ENCODE assay signal across 3 cellular contexts in genomic region chr11:131424257-131424876, GRCh38. TPM values are rescaled to one million over a fixed set of nuclear protein-coding genes. Genes with fewer than 3 reads are reported as not detected.
"Had no signal": no experiment of that assay in that cellular context is flagged by ENCODE, and none has a peak within 500 bp of the region (broad histone marks: within the 10 kb centered on the region; RNA-seq: fewer than 3 reads in every experiment).

No MANE protein-coding gene starts in this region.

RNA-seq across cellular contexts. Expression of gene NTM, which starts 54.0 kb away (rescaled TPM):
- total RNA-seq: MCF 10A, OCI-LY7, SJCRH30 had no signal
